In genomic region chr22:33864723-33865130, GRCh38 we compare ENCODE assay signal across 1 cellular context.
TF ChIP-seq lines count a peak whose summit lies in the region.

No MANE protein-coding gene starts in this region.

TF ChIP-seq in GM12878, 131 proteins besides CTCF, POLR2A, EP300 and RAD21:
- TF ChIP-seq RUNX3 (IDR thresholded peaks at IDR 0.05; ENCODE audit: low read length): peak; percentile 68
- TF ChIP-seq BHLHE40 (IDR thresholded peaks at IDR 0.05; ENCODE audit: borderline replicate concordance in 1 of 2, low read depth in 2 of 2, low read length in 1 of 2): 0 out of 4 replicates have a peak, but pooled peaks of 1 of the 2 experiments have one; percentile 3
- TF ChIP-seq EGR1 (IDR thresholded peaks at IDR 0.05; ENCODE audit: borderline replicate concordance in 1 of 2, low read depth in 2 of 2, low read length in 2 of 2): peak in 1 of 2 experiments; percentile 31; a peak in 1 of 3 replicates
- 0 out of 4 replicates have a peak, but pooled peaks of 1 of the 2 experiments have one; percentile 47 for TF ChIP-seq SRF (IDR thresholded peaks at IDR 0.05; ENCODE audit: low read depth in 2 of 2, low read length in 2 of 2)
- peak; percentile 60; the same call in 1 of the 2 replicates for TF ChIP-seq EED (IDR thresholded peaks at IDR 0.05; ENCODE audit: low read depth)
- TF ChIP-seq IKZF2 (IDR thresholded peaks at IDR 0.05): peak in 1 of 2 experiments; percentile 23; a peak in 1 of 4 replicates
- peak; percentile 55 for TF ChIP-seq IKZF1 (conservative IDR thresholded peaks at IDR 0.05)
- TF ChIP-seq BCLAF1 (IDR thresholded peaks at IDR 0.05): no peak
- TF ChIP-seq NR2F1 (conservative IDR thresholded peaks at IDR 0.05): peak; percentile 38
- no peak for TF ChIP-seq MYB (IDR thresholded peaks at IDR 0.05; ENCODE audit: borderline replicate concordance, low read depth, low read length)
- TF ChIP-seq ZBTB40 (IDR thresholded peaks at IDR 0.05; ENCODE audit: borderline replicate concordance): no peak
- 0 out of 2 replicates have a peak, but pooled peaks have one; percentile 14 for TF ChIP-seq DPF2 (IDR thresholded peaks at IDR 0.05)
